ENCODE assay signal across 14 cellular contexts in genomic region chr3:185649414-185649813, GRCh38.
"Had no signal": no experiment of that assay in that cellular context is flagged by ENCODE, and none has a peak within 500 bp of the region (broad histone marks: within the 10 kb centered on the region; RNA-seq: fewer than 3 reads in every experiment).

No MANE protein-coding gene starts in this region.

- H3K4me3 ChIP-seq: gastrocnemius medialis, heart left ventricle, spleen, testis, upper lobe of left lung had no signal

- H3K4me1 Mint-ChIP-seq: activated T-helper 17 cell treated with anti-CD3 and anti-CD28 coated beads, Interleukin-2, amount 50 U/mL, for 72 hours; immature natural killer cell; stimulated activated naive CD8-positive, alpha-beta T cell treated with anti-CD3 and anti-CD28 coated beads, Interleukin-15, amount 100 ng/mL, for 72 hours had no signal

- H3K4me1 ChIP-seq: gastrocnemius medialis, testis had no signal

- H3K36me3 Mint-ChIP-seq: immature natural killer cell, natural killer cell had no signal

- H3K27ac Mint-ChIP-seq: activated T-helper 17 cell treated with anti-CD3 and anti-CD28 coated beads, Interleukin-2, amount 50 U/mL, for 72 hours; immature natural killer cell; natural killer cell; stimulated activated naive CD8-positive, alpha-beta T cell treated with anti-CD3 and anti-CD28 coated beads, Interleukin-15, amount 100 ng/mL, for 72 hours had no signal

- H3K27me3 ChIP-seq: gastrocnemius medialis, heart left ventricle, spleen, testis, upper lobe of left lung had no signal

- H3K9me3 Mint-ChIP-seq: activated T-helper 17 cell treated with anti-CD3 and anti-CD28 coated beads, Interleukin-2, amount 50 U/mL, for 72 hours; immature natural killer cell; natural killer cell; stimulated activated naive CD8-positive, alpha-beta T cell treated with anti-CD3 and anti-CD28 coated beads, Interleukin-15, amount 100 ng/mL, for 72 hours had no signal

- DNase-seq: activated naive CD4-positive, alpha-beta T cell treated with Interleukin-2 at 50 U/mL for 16 hours; central memory CD4-positive, alpha-beta T cell; effector memory CD4-positive, alpha-beta T cell; gastrocnemius medialis; heart left ventricle; immature natural killer cell; left cardiac atrium; natural killer cell; spleen; stimulated activated naive CD8-positive, alpha-beta T cell treated with anti-CD3 and anti-CD28 coated beads, Interleukin-15, amount 100 ng/mL, for 72 hours; testis had no signal

- H3K27ac ChIP-seq: gastrocnemius medialis, heart left ventricle, spleen, testis, upper lobe of left lung had no signal

- ATAC-seq: activated CD4-positive, CD25-positive, alpha-beta regulatory T cell treated with anti-CD3 and anti-CD28 coated beads, Interleukin-2, amount 50 U/mL, for 24 hours; activated T-helper 17 cell treated with anti-CD3 and anti-CD28 coated beads, Interleukin-2, amount 50 U/mL, for 72 hours; gastrocnemius medialis; left cardiac atrium; natural killer cell; stimulated activated naive CD8-positive, alpha-beta T cell treated with anti-CD3 and anti-CD28 coated beads, Interleukin-15, amount 100 ng/mL, for 72 hours had no signal

- H3K4me3 Mint-ChIP-seq: activated T-helper 17 cell treated with anti-CD3 and anti-CD28 coated beads, Interleukin-2, amount 50 U/mL, for 72 hours; immature natural killer cell; natural killer cell; stimulated activated naive CD8-positive, alpha-beta T cell treated with anti-CD3 and anti-CD28 coated beads, Interleukin-15, amount 100 ng/mL, for 72 hours had no signal

- H3K9me3 ChIP-seq: gastrocnemius medialis, heart left ventricle, spleen, testis, upper lobe of left lung had no signal

- H3K36me3 ChIP-seq: gastrocnemius medialis had no signal
